In genomic region chr3:45123030-45123429, GRCh38 we compare ENCODE assay signal across 8 cellular contexts.
A peak's percentile ranks its signal among the peaks of the same experiment; 100 is the strongest.
DNase-seq lines count a peak whose midpoint lies in the region; ATAC-seq and TF ChIP-seq lines count a peak whose summit lies in the region.
"Had no signal": no experiment of that assay in that cellular context is flagged by ENCODE, and none has a peak within 500 bp of the region (broad histone marks: within the 10 kb centered on the region; RNA-seq: fewer than 3 reads in every experiment).

No MANE protein-coding gene starts in this region.

- no peaks in the 10 kb centered on the region for H3K27me3 ChIP-seq in brain microvascular endothelial cell (replicated peaks)
- H3K27me3 ChIP-seq: upper lobe of left lung had no signal

- no peak overlapping the region for H3K4me3 ChIP-seq in brain microvascular endothelial cell (ENCODE audit: low read depth, low read length)
- H3K4me3 ChIP-seq in skin epidermis: no peak overlapping the region
- H3K4me3 ChIP-seq: upper lobe of left lung had no signal

- DNase-seq in brain microvascular endothelial cell (no peak), islet precursor cell (no peak), GDM1 (lab: John Stamatoyannopoulos, UW) (no peak)
- DNase-seq: upper lobe of left lung had no signal

- in situ Hi-C loops in brain microvascular endothelial cell (cut with HindIII; ENCODE audit: low pct_ligation_motif_present, low sequenced_read_pairs): no loop called here

- no peaks in the 10 kb centered on the region for H3K36me3 ChIP-seq in brain microvascular endothelial cell (replicated peaks)
- H3K36me3 ChIP-seq: upper lobe of left lung had no signal

- ATAC-seq in GM19452 (IDR thresholded peaks at IDR 0.05; ENCODE audit: unreplicated experiment) (peak; percentile 87), HG03460 (IDR thresholded peaks at IDR 0.05; ENCODE audit: unreplicated experiment) (peak; percentile 83), HG02870 (IDR thresholded peaks at IDR 0.05; ENCODE audit: unreplicated experiment) (no peak)

- peak overlapping the region; percentile 31 for H3K27ac ChIP-seq in brain microvascular endothelial cell
- peak overlapping the region in 13 of 21 experiments; percentile 4 to 74 (median 41) for H3K27ac ChIP-seq in skin epidermis
- H3K27ac ChIP-seq: upper lobe of left lung had no signal

- TF ChIP-seq CTCF in brain microvascular endothelial cell (IDR thresholded peaks at IDR 0.05; ENCODE audit: low read depth, low read length, missing control alignments): no peak
